Comparison of ENCODE assay signal across 15 cellular contexts in genomic region chr7:13641699-13642098, GRCh38.
DNase-seq lines count a peak whose midpoint lies in the region; ATAC-seq and TF ChIP-seq lines count a peak whose summit lies in the region.
"Had no signal": no experiment of that assay in that cellular context is flagged by ENCODE, and none has a peak within 500 bp of the region (broad histone marks: within the 10 kb centered on the region; RNA-seq: fewer than 3 reads in every experiment).

No MANE protein-coding gene starts in this region.

- H3K79me1 ChIP-seq in mesendoderm (ENCODE audit: low read length) = no peaks in the 10 kb centered on the region

- no peak overlapping the region for H3K9ac ChIP-seq in mesendoderm (ENCODE audit: low read length)

- TF ChIP-seq EP300 in upper lobe of left lung (IDR thresholded peaks at IDR 0.05) = no peak

- no peak overlapping the region for H3K4ac ChIP-seq in mesendoderm (ENCODE audit: low read depth, low read length)

- H2AK5ac ChIP-seq in mesendoderm (ENCODE audit: low read length) = no peak overlapping the region

- H4K8ac ChIP-seq in mesendoderm (ENCODE audit: low read depth, low read length) = no peak overlapping the region

- TF ChIP-seq CTCF in astrocyte of the cerebellum (IDR thresholded peaks at IDR 0.05; ENCODE audit: low read depth, low read length, missing control alignments) (no peak), upper lobe of left lung (IDR thresholded peaks at IDR 0.05) (no peak)

- no peak overlapping the region for H3K4me3 ChIP-seq in MG63
- no peak overlapping the region for H3K4me3 ChIP-seq in astrocyte of the cerebellum (ENCODE audit: low read depth, low read length)
- no peak overlapping the region for H3K4me3 ChIP-seq in mesendoderm (ENCODE audit: low read length)
- no peak overlapping the region for H3K4me3 ChIP-seq in upper lobe of left lung

- H3K4me1 ChIP-seq in mesendoderm (ENCODE audit: control insufficient read depth, low read depth, low read length) (no peaks in the 10 kb centered on the region), upper lobe of left lung (no peaks in the 10 kb centered on the region)
- H3K4me1 ChIP-seq: BE2C had no signal

- H3K4me2 ChIP-seq in mesendoderm (ENCODE audit: low read length) = no peak overlapping the region

- no peak overlapping the region for H3K56ac ChIP-seq in mesendoderm (ENCODE audit: low read length)

- H3K9me3 ChIP-seq in MG63 (no peaks in the 10 kb centered on the region), upper lobe of left lung (no peaks in the 10 kb centered on the region)
- H3K9me3 ChIP-seq: BE2C had no signal

- H3K27ac ChIP-seq in mesendoderm (ENCODE audit: low read depth, low read length) (no peak overlapping the region), upper lobe of left lung (no peak overlapping the region)

- DNase-seq in Ammon's horn (ENCODE audit: low spot score) (peak; percentile 16), MG63 (peak; percentile 61), astrocyte of the cerebellum (ENCODE audit: low read depth) (peak; percentile 27), mesendoderm (peak; percentile 31), NCI-H446 treated with DMSO at 0.1 percent for 48 hours (lab: John Stamatoyannopoulos, UW) (no peak), upper lobe of left lung (no peak)
- DNase-seq: activated CD4-positive, alpha-beta T cell treated with anti-CD3 and anti-CD28 coated beads for 1 hour; BE2C; NCI-H2081; SHP77 had no signal

- no peaks in the 10 kb centered on the region for H3K79me2 ChIP-seq in mesendoderm (ENCODE audit: control insufficient read depth, insufficient read depth, low read length)

- no peak overlapping the region for H3K18ac ChIP-seq in mesendoderm (ENCODE audit: low read length)

- H3K36me3 ChIP-seq in MG63 (no peaks in the 10 kb centered on the region), mesendoderm (ENCODE audit: control insufficient read depth, insufficient read depth, low read length) (no peaks in the 10 kb centered on the region), upper lobe of left lung (no peaks in the 10 kb centered on the region)
- H3K36me3 ChIP-seq: BE2C had no signal

- no peak overlapping the region for H2BK120ac ChIP-seq in mesendoderm (ENCODE audit: low read depth, low read length)

- no peak overlapping the region for H4K5ac ChIP-seq in mesendoderm (ENCODE audit: low read length)

- in situ Hi-C loops in astrocyte of the cerebellum (cut with HindIII; ENCODE audit: low sequenced_read_pairs) = no loop called here

- H3K27me3 ChIP-seq in MG63 (no peaks in the 10 kb centered on the region), mesendoderm (ENCODE audit: insufficient read depth, low read length, poor library complexity) (no peaks in the 10 kb centered on the region), upper lobe of left lung (no peaks in the 10 kb centered on the region)
- H3K27me3 ChIP-seq: BE2C had no signal

- H3K23ac ChIP-seq in mesendoderm (ENCODE audit: low read length) = no peak overlapping the region

- ATAC-seq in HG03469 (IDR thresholded peaks at IDR 0.05; ENCODE audit: unreplicated experiment) (no peak), GM21390 (IDR thresholded peaks at IDR 0.05; ENCODE audit: unreplicated experiment) (no peak), upper lobe of left lung (ENCODE audit: low FRiP score in 2 of 2) (no peak)
- ATAC-seq: activated T-helper 17 cell treated with anti-CD3 and anti-CD28 coated beads, Interleukin-2, amount 50 U/mL, for 72 hours; HepG2; left lobe of liver had no signal

- H2BK15ac ChIP-seq in mesendoderm (replicated peaks; ENCODE audit: low read depth) = no peak overlapping the region

- WGBS in mesendoderm (ENCODE audit: extremely low coverage, insufficient coverage, low lambda C conversion rate) = no CpG with 5 or more reads among the region's 1 CpG
- WGBS in upper lobe of left lung, 2 donors = 0 to 38% methylated on average over 1 of the region's 1 CpG

- H2BK5ac ChIP-seq in mesendoderm (ENCODE audit: low read length) = no peak overlapping the region

- no peak for TF ChIP-seq POLR2A in upper lobe of left lung (IDR thresholded peaks at IDR 0.05)

Comparison
In these comparisons a context has a peak if more than half of its experiments do, and no peak if none do; other contexts are left out.
1. DNase-seq: peak in Ammon's horn (single experiment), MG63 (single experiment), astrocyte of the cerebellum (single experiment) and mesendoderm (single experiment); none in NCI-H446 treated with DMSO at 0.1 percent for 48 hours (single experiment) and upper lobe of left lung (0 of 2).